ENCODE assay signal across 23 cellular contexts in genomic region chr22:37023743-37024338, GRCh38. TPM values are rescaled to one million over a fixed set of nuclear protein-coding genes. Genes with fewer than 3 reads are reported as not detected.
"Had no signal": no experiment of that assay in that cellular context is flagged by ENCODE, and none has a peak within 500 bp of the region (broad histone marks: within the 10 kb centered on the region; RNA-seq: fewer than 3 reads in every experiment).

No MANE protein-coding gene starts in this region.

- H3K27ac ChIP-seq: gastroesophageal sphincter, skin epidermis, thyroid gland had no signal

- H3K27ac Mint-ChIP-seq: activated B cell treated with CpG ODN at 0.5 μM for 24 hours; activated CD8-positive, alpha-beta memory T cell treated with anti-CD3 and anti-CD28 coated beads, Interleukin-2, amount 10 ng/mL, durations not matched to agents 7 days and 5 days; activated CD8-positive, alpha-beta T cell treated with anti-CD3 and anti-CD28 coated beads, Interleukin-2, amount 10 ng/mL, durations not matched to agents 7 days and 5 days; activated naive CD8-positive, alpha-beta T cell; naive thymus-derived CD8-positive, alpha-beta T cell; stimulated activated naive B cell treated with anti-CD40 and anti-IgM and Interleukin-4, amounts not matched to agents 10 μg/mL and 1 μg/mL and 100 μg/mL, for 72 hours; T-helper 2 cell treated with Interferon-gamma antibody and Interleukin-4, amounts not matched to agents 5 μg/mL and 100 μg/mL, for 36 hours had no signal

- ATAC-seq: activated CD8-positive, alpha-beta memory T cell treated with anti-CD3 and anti-CD28 coated beads, Interleukin-2, amount 10 ng/mL, durations not matched to agents 7 days and 5 days; activated CD8-positive, alpha-beta T cell treated with anti-CD3 and anti-CD28 coated beads, Interleukin-2, amount 10 ng/mL, durations not matched to agents 7 days and 5 days; gastroesophageal sphincter; naive thymus-derived CD8-positive, alpha-beta T cell; sciatic nerve; stimulated activated naive B cell treated with anti-CD40 and anti-IgM and Interleukin-4, amounts not matched to agents 10 μg/mL and 1 μg/mL and 100 μg/mL, for 72 hours had no signal

- H3K4me3 ChIP-seq: gastroesophageal sphincter, left ventricle myocardium inferior, skin epidermis, stomach, thyroid gland had no signal

- H3K27me3 ChIP-seq: gastroesophageal sphincter, stomach, thyroid gland had no signal

- H3K27me3 Mint-ChIP-seq: activated B cell treated with CpG ODN at 0.5 μM for 24 hours; activated CD8-positive, alpha-beta memory T cell treated with anti-CD3 and anti-CD28 coated beads, Interleukin-2, amount 10 ng/mL, durations not matched to agents 7 days and 5 days; central memory CD8-positive, alpha-beta T cell; stimulated activated naive B cell treated with anti-CD40 and anti-IgM and Interleukin-4, amounts not matched to agents 10 μg/mL and 1 μg/mL and 100 μg/mL, for 72 hours had no signal

- H3K4me3 Mint-ChIP-seq: activated B cell treated with CpG ODN at 0.5 μM for 24 hours; activated CD8-positive, alpha-beta memory T cell treated with anti-CD3 and anti-CD28 coated beads, Interleukin-2, amount 10 ng/mL, durations not matched to agents 7 days and 5 days; activated CD8-positive, alpha-beta T cell treated with anti-CD3 and anti-CD28 coated beads, Interleukin-2, amount 10 ng/mL, durations not matched to agents 7 days and 5 days; activated naive CD8-positive, alpha-beta T cell; central memory CD8-positive, alpha-beta T cell; naive thymus-derived CD8-positive, alpha-beta T cell; stimulated activated naive B cell treated with anti-CD40 and anti-IgM and Interleukin-4, amounts not matched to agents 10 μg/mL and 1 μg/mL and 100 μg/mL, for 72 hours; T-helper 2 cell treated with Interferon-gamma antibody and Interleukin-4, amounts not matched to agents 5 μg/mL and 100 μg/mL, for 36 hours had no signal

- H3K36me3 Mint-ChIP-seq: activated naive CD8-positive, alpha-beta T cell; naive thymus-derived CD8-positive, alpha-beta T cell had no signal

- H3K9me3 Mint-ChIP-seq: activated B cell treated with CpG ODN at 0.5 μM for 24 hours; central memory CD8-positive, alpha-beta T cell; naive thymus-derived CD8-positive, alpha-beta T cell; stimulated activated naive B cell treated with anti-CD40 and anti-IgM and Interleukin-4, amounts not matched to agents 10 μg/mL and 1 μg/mL and 100 μg/mL, for 72 hours; T-helper 2 cell treated with Interferon-gamma antibody and Interleukin-4, amounts not matched to agents 5 μg/mL and 100 μg/mL, for 36 hours had no signal

- H3K9me3 ChIP-seq: gastroesophageal sphincter, left ventricle myocardium inferior, stomach, thyroid gland had no signal

- DNase-seq: activated B cell treated with CpG ODN at 0.5 μM for 24 hours; activated CD4-positive, alpha-beta T cell treated with anti-CD3 and anti-CD28 coated beads, Interleukin-2, amount 50 U/mL, for 1 hour; activated CD8-positive, alpha-beta memory T cell treated with anti-CD3 and anti-CD28 coated beads, Interleukin-2, amount 10 ng/mL, durations not matched to agents 7 days and 5 days; activated CD8-positive, alpha-beta T cell treated with anti-CD3 and anti-CD28 coated beads, Interleukin-2, amount 10 ng/mL, durations not matched to agents 7 days and 5 days; activated naive CD4-positive, alpha-beta T cell; activated T-cell treated with anti-CD3 and anti-CD28 coated beads, Interleukin-2, amount 50 U/mL, for 48 hours; dermis blood vessel endothelial cell; effector memory CD4-positive, alpha-beta T cell; erythroblast; kidney glomerular epithelial cell; left ventricle myocardium inferior; mammary epithelial cell; stimulated activated naive B cell treated with anti-CD40 and anti-IgM and Interleukin-4, amounts not matched to agents 10 μg/mL and 1 μg/mL and 100 μg/mL, for 72 hours; T-helper 1 cell; thyroid gland had no signal

RNA-seq across cellular contexts. Expression of gene TST, which starts 4.6 kb away (rescaled TPM):
- total RNA-seq: naive thymus-derived CD8-positive, alpha-beta T cell had no signal
